In the genomic region with DNA sequence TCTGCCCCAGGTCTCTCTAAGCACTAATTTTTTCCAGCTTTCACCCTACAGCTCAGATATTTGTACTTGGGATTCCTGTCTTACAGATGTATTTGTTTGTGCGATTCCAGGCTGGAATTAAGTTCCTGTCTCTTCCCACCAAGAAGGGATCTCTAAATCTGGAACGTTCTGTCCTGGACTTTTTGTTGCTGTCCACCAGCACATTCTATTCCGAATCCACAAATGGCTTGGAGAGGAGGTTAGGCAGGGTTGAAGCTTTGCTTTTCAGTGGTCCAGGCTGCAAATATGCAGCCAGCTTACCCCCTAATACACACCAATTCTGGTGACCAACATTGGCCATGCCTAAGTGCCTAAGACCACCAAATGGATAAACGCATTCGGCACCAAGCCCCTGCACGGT, we compare ENCODE assay signal across 15 cellular contexts.
"Had no signal": no experiment of that assay in that cellular context is flagged by ENCODE, and none has a peak within 500 bp of the region (broad histone marks: within the 10 kb centered on the region; RNA-seq: fewer than 3 reads in every experiment).

No MANE protein-coding gene starts in this region.

- H3K4me3 ChIP-seq: ascending aorta, breast epithelium, SK-N-MC had no signal

- H3K27me3 ChIP-seq: ascending aorta, breast epithelium had no signal

- ATAC-seq: activated CD4-positive, CD25-positive, alpha-beta regulatory T cell treated with anti-CD3 and anti-CD28 coated beads, Interleukin-2, amount 50 U/mL, for 24 hours; activated naive CD8-positive, alpha-beta T cell treated with anti-CD3 and anti-CD28 coated beads, Interleukin-2, amount 50 U/mL, for 24 hours; left cardiac atrium; stimulated activated naive B cell treated with anti-CD40 and anti-IgM and Interleukin-4, amounts not matched to agents 10 μg/mL and 1 μg/mL and 100 μg/mL, for 72 hours had no signal

- H3K9me3 ChIP-seq: ascending aorta, breast epithelium had no signal

- H3K27ac ChIP-seq: breast epithelium, SK-N-MC had no signal

- DNase-seq: activated naive CD4-positive, alpha-beta T cell; activated naive CD8-positive, alpha-beta T cell treated with anti-CD3 and anti-CD28 coated beads, Interleukin-2, amount 50 U/mL, for 24 hours; activated T-cell treated with anti-CD3 and anti-CD28 coated beads for 4 hours; foreskin fibroblast; left cardiac atrium; retina; stimulated activated CD4-positive, alpha-beta T cell treated with anti-CD3 and anti-CD28 coated beads, Interleukin-15, amount 100 ng/mL, for 24 hours; stimulated activated CD4-positive, alpha-beta T cell treated with anti-CD3 and anti-CD28 coated beads, Interleukin-4, amount 100 ng/mL, for 1 hour; stimulated activated naive B cell treated with anti-CD40 and anti-IgM and Interleukin-4, amounts not matched to agents 10 μg/mL and 1 μg/mL and 100 μg/mL, for 72 hours; T-helper 1 cell; T1000 had no signal

- H3K36me3 ChIP-seq: breast epithelium had no signal
